ENCODE assay signal across 1 cellular context in the genomic region with DNA sequence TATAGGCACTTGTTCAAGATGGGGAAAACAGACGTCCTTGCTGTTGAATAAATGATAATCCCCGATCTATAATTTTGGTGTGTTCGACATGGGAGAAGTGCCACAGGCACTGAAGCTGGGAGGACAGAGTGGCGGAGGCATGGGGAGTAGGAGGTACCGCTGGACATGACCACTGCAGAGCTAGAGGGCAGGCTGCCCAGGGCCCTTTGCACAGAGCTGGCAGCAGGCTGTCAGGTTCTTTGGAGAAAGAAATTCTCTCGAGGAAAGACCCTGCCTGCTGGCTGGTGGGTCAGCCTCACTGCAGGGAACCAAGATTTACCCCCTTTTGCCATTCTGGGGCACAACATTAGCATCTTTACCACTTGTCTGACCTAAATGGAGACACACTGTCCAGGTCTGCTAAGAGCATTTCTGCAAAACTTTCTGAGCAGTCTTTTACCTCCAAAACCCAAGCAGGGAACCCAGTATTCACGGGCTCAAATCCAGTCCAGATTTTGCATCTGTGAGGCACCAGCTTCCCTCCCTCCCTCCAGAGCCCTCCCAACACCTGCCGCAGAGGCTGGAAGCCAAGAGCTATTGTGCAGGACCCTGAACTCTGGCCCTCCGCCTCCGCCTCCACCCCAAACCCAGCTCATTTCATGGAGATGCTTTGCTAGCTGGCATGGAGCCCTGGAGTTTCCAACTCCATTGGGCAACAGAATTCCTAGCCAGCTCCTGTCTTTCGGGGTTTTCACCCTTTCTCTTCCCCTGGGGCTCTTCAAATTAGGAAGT.
A peak's percentile ranks its signal among the peaks of the same experiment; 100 is the strongest.
TF ChIP-seq lines count a peak whose summit lies in the region.

No MANE protein-coding gene starts in this region.

TF ChIP-seq in HepG2, 621 proteins besides CTCF, POLR2A, EP300 and RAD21 (continued from another document and continues in another):
- peak; percentile 73 for TF ChIP-seq PAXIP1 (CRISPR knock-in tag; conservative IDR thresholded peaks at IDR 0.05)
- peak; percentile 58 for TF ChIP-seq BCL6 (CRISPR knock-in tag; IDR thresholded peaks at IDR 0.05)
- 0 out of 2 replicates have a peak, but pooled peaks have one; percentile 17 for TF ChIP-seq RCOR2 (CRISPR knock-in tag; IDR thresholded peaks at IDR 0.05)
- TF ChIP-seq ZNF282 (IDR thresholded peaks at IDR 0.05; ENCODE audit: partially characterized antibody) = no peak
- no peak for TF ChIP-seq SNAPC4 (CRISPR knock-in tag; IDR thresholded peaks at IDR 0.05)
- TF ChIP-seq ZNF687 (CRISPR knock-in tag; IDR thresholded peaks at IDR 0.05) = peak; percentile 77
- no peak for TF ChIP-seq KMT2B (CRISPR knock-in tag; IDR thresholded peaks at IDR 0.05)
- TF ChIP-seq, protein P1, sequence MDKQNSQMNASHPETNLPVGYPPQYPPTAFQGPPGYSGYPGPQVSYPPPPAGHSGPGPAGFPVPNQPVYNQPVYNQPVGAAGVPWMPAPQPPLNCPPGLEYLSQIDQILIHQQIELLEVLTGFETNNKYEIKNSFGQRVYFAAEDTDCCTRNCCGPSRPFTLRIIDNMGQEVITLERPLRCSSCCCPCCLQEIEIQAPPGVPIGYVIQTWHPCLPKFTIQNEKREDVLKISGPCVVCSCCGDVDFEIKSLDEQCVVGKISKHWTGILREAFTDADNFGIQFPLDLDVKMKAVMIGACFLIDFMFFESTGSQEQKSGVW (CRISPR knock-in tag; IDR thresholded peaks at IDR 0.05; ENCODE audit: borderline replicate concordance) = no peak
- TF ChIP-seq HOXD1 (CRISPR knock-in tag; IDR thresholded peaks at IDR 0.05) = no peak
- TF ChIP-seq, protein P2, sequence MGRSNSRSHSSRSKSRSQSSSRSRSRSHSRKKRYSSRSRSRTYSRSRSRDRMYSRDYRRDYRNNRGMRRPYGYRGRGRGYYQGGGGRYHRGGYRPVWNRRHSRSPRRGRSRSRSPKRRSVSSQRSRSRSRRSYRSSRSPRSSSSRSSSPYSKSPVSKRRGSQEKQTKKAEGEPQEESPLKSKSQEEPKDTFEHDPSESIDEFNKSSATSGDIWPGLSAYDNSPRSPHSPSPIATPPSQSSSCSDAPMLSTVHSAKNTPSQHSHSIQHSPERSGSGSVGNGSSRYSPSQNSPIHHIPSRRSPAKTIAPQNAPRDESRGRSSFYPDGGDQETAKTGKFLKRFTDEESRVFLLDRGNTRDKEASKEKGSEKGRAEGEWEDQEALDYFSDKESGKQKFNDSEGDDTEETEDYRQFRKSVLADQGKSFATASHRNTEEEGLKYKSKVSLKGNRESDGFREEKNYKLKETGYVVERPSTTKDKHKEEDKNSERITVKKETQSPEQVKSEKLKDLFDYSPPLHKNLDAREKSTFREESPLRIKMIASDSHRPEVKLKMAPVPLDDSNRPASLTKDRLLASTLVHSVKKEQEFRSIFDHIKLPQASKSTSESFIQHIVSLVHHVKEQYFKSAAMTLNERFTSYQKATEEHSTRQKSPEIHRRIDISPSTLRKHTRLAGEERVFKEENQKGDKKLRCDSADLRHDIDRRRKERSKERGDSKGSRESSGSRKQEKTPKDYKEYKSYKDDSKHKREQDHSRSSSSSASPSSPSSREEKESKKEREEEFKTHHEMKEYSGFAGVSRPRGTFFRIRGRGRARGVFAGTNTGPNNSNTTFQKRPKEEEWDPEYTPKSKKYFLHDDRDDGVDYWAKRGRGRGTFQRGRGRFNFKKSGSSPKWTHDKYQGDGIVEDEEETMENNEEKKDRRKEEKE (IDR thresholded peaks at IDR 0.05) = no peak
- TF ChIP-seq MYNN (CRISPR knock-in tag; IDR thresholded peaks at IDR 0.05; ENCODE audit: low read depth) = no peak
- no peak for TF ChIP-seq RFX1 (IDR thresholded peaks at IDR 0.05)
- no peak for TF ChIP-seq SMAD3 (CRISPR knock-in tag; IDR thresholded peaks at IDR 0.05)
- TF ChIP-seq SRY (CRISPR knock-in tag; IDR thresholded peaks at IDR 0.05) = no peak
- TF ChIP-seq ZNF468 (CRISPR knock-in tag; IDR thresholded peaks at IDR 0.05) = no peak
- peak; percentile 37; the same call in 1 of the 2 replicates for TF ChIP-seq KDM3A (CRISPR knock-in tag; IDR thresholded peaks at IDR 0.05; ENCODE audit: low read depth)
- TF ChIP-seq PHF21A (CRISPR knock-in tag; IDR thresholded peaks at IDR 0.05) = peak; percentile 53; the same call in 1 of the 2 replicates
- TF ChIP-seq POGZ (CRISPR knock-in tag; IDR thresholded peaks at IDR 0.05) = 0 out of 2 replicates have a peak, but pooled peaks have one; percentile 24
- no peak for TF ChIP-seq FOXA1 (IDR thresholded peaks at IDR 0.05)
- TF ChIP-seq FOXA1 (CRISPR knock-in tag; IDR thresholded peaks at IDR 0.05) = no peak
- 0 out of 2 replicates have a peak, but pooled peaks have one; percentile 25 for TF ChIP-seq ISL2 (CRISPR knock-in tag; IDR thresholded peaks at IDR 0.05)
- peak; percentile 57 for TF ChIP-seq CEBPB (IDR thresholded peaks at IDR 0.05; ENCODE audit: borderline replicate concordance, low read depth, low read length)
- TF ChIP-seq, protein P3, sequence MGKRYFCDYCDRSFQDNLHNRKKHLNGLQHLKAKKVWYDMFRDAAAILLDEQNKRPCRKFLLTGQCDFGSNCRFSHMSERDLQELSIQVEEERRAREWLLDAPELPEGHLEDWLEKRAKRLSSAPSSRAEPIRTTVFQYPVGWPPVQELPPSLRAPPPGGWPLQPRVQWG (CRISPR knock-in tag; IDR thresholded peaks at IDR 0.05; ENCODE audit: borderline replicate concordance, low read depth) = no peak
- TF ChIP-seq ASH2L (IDR thresholded peaks at IDR 0.05; ENCODE audit: insufficient read length, low read depth, low read length) = no peak
- no peak for TF ChIP-seq HMGA1 (CRISPR knock-in tag; conservative IDR thresholded peaks at IDR 0.05)
- TF ChIP-seq TFAP4 (IDR thresholded peaks at IDR 0.05; ENCODE audit: borderline replicate concordance, low read depth) = peak; percentile 34; the same call in 1 of the 2 replicates
- no peak for TF ChIP-seq NRL (CRISPR knock-in tag; IDR thresholded peaks at IDR 0.05; ENCODE audit: borderline replicate concordance)
- TF ChIP-seq ZNF737 (CRISPR knock-in tag; IDR thresholded peaks at IDR 0.05; ENCODE audit: borderline replicate concordance) = no peak
- TF ChIP-seq ZNF143 (CRISPR knock-in tag; IDR thresholded peaks at IDR 0.05) = no peak
- TF ChIP-seq FOXK1 (CRISPR knock-in tag; IDR thresholded peaks at IDR 0.05; ENCODE audit: borderline replicate concordance, low read depth) = no peak
